Comparison of ENCODE assay signal across 17 cellular contexts in the genomic region with DNA sequence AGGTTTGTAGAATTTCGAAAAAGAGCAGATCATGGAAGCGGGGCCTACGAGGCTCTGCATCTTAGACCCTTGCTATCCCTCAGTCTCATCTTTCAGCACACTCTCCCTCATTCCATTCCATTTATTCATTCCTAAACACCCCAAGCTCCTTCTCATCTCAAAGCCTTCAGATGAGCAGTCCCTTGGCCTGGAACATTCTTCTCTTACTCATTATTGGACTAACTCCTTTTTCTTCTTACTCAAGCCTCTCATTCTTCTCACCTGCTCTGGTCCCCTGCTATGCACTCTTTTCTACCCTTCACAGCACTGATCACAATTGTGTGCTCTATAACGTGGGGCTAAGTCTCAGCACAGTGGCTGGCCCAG.
DNase-seq lines count a peak whose midpoint lies in the region; ATAC-seq and TF ChIP-seq lines count a peak whose summit lies in the region.
"Had no signal": no experiment of that assay in that cellular context is flagged by ENCODE, and none has a peak within 500 bp of the region (broad histone marks: within the 10 kb centered on the region; RNA-seq: fewer than 3 reads in every experiment).

No MANE protein-coding gene starts in this region.

- no peak for ATAC-seq in activated naive CD8-positive, alpha-beta T cell treated with anti-CD3 and anti-CD28 coated beads, Interleukin-2, amount 50 U/mL, for 24 hours
- ATAC-seq: stimulated activated naive CD8-positive, alpha-beta T cell treated with anti-CD3 and anti-CD28 coated beads, Interleukin-15, Interleukin-2, amounts not matched to agents 100 U/mL and 50 U/mL, for 24 hours had no signal

- no peak overlapping the region for H3K9ac ChIP-seq in trophoblast cell (ENCODE audit: low read length)

- no peaks in the 10 kb centered on the region for H3F3A ChIP-seq in PC-9 (ENCODE audit: insufficient read depth, low read depth)

- DNase-seq in GM03348 (ENCODE audit: low spot score) (peak; percentile 20), PC-9 (no peak), fibroblast of mammary gland (ENCODE audit: low read depth) (peak; percentile 49), trophoblast cell (no peak), UCSD-AML1 (lab: John Stamatoyannopoulos, UW; ENCODE audit: unreplicated experiment) (no peak), SKM-1 treated with dmso at 0.1 percent for 144 hours (lab: John Stamatoyannopoulos, UW; ENCODE audit: unreplicated experiment) (no peak)
- DNase-seq in stimulated activated CD4-positive, alpha-beta T cell treated with anti-CD3 and anti-CD28 coated beads, Interleukin-12 subunit alpha, Interleukin-12 subunit beta, amount 100 ng/mL, for 4 hours: no peak
- no peak for DNase-seq in activated naive CD8-positive, alpha-beta T cell treated with anti-CD3 and anti-CD28 coated beads, Interleukin-2, amount 50 U/mL, for 24 hours
- DNase-seq: adrenal gland; COR-L47; esophagus squamous epithelium; NCI-H774; right lobe of liver; stimulated activated naive CD8-positive, alpha-beta T cell treated with anti-CD3 and anti-CD28 coated beads, Interleukin-15, Interleukin-2, amounts not matched to agents 100 U/mL and 50 U/mL, for 24 hours; T1000 had no signal

- H2BK5ac ChIP-seq in trophoblast cell (ENCODE audit: low read depth, low read length, poor library complexity): peak overlapping the region; percentile 93

- no peaks in the 10 kb centered on the region for H3K36me3 ChIP-seq in PC-9 (ENCODE audit: low read depth)
- no peaks in the 10 kb centered on the region for H3K36me3 ChIP-seq in trophoblast cell (ENCODE audit: control insufficient read depth in 1 of 2, insufficient read depth in 2 of 2, low read length in 2 of 2)
- H3K36me3 ChIP-seq: adrenal gland, esophagus squamous epithelium, right lobe of liver had no signal

- no peaks in the 10 kb centered on the region for H3K36me3 Mint-ChIP-seq in activated naive CD8-positive, alpha-beta T cell treated with anti-CD3 and anti-CD28 coated beads, Interleukin-2, amount 50 U/mL, for 24 hours (ENCODE audit: low read depth)

- H4K8ac ChIP-seq in trophoblast cell (ENCODE audit: low read depth, low read length): peak overlapping the region; percentile 54

- BruUV-seq in PC-9 (replicated peaks; lab: Mats Ljungman, UMichigan): no TSS peak

- peaks cover 11% of the 10 kb centered on the region for H3K4me1 Mint-ChIP-seq in activated naive CD8-positive, alpha-beta T cell treated with anti-CD3 and anti-CD28 coated beads, Interleukin-2, amount 50 U/mL, for 24 hours

- peak overlapping the region; percentile 52 for H2AK5ac ChIP-seq in trophoblast cell (ENCODE audit: low read length)

- no peaks in the 10 kb centered on the region for H4K20me1 ChIP-seq in PC-9 (ENCODE audit: insufficient read depth)

- peak overlapping the region; percentile 96 for H4K91ac ChIP-seq in trophoblast cell (ENCODE audit: low read depth, low read length)

- no peaks in the 10 kb centered on the region for H3K9me2 ChIP-seq in PC-9 (ENCODE audit: insufficient read depth)

- no peak overlapping the region for H3K27ac Mint-ChIP-seq in activated naive CD8-positive, alpha-beta T cell treated with anti-CD3 and anti-CD28 coated beads, Interleukin-2, amount 50 U/mL, for 24 hours
- H3K27ac Mint-ChIP-seq: B cell, type B pancreatic cell had no signal

- H3K79me2 ChIP-seq in PC-9 (ENCODE audit: low read depth) (no peaks in the 10 kb centered on the region), trophoblast cell (ENCODE audit: control insufficient read depth, insufficient read depth, low read length, poor library complexity) (peaks cover 2% of the 10 kb centered on the region)

- H3K4me3 ChIP-seq in PC-9 (no peak overlapping the region), fibroblast of mammary gland (ENCODE audit: control insufficient read depth, low read depth, low read length) (no peak overlapping the region), trophoblast cell (ENCODE audit: low read depth, low read length) (no peak overlapping the region)
- H3K4me3 ChIP-seq: adrenal gland, esophagus squamous epithelium, right lobe of liver had no signal

- POLR2A ChIA-PET in PC-9 (lab: Charles Lee; ENCODE audit: unreplicated experiment): no interaction called here

- CTCF ChIA-PET in PC-9 (lab: Charles Lee): no interaction called here

- H2AFZ ChIP-seq in PC-9: no peak overlapping the region
- H2AFZ ChIP-seq in trophoblast cell (ENCODE audit: insufficient read depth, low read length, poor library complexity): no peak overlapping the region

- no peaks in the 10 kb centered on the region for H3K9me3 ChIP-seq in PC-9 (ENCODE audit: insufficient read depth, low read depth)
- H3K9me3 ChIP-seq in trophoblast cell (ENCODE audit: insufficient read depth, low read depth, low read length): no peaks in the 10 kb centered on the region
- H3K9me3 ChIP-seq: adrenal gland, esophagus squamous epithelium, right lobe of liver had no signal

- peak overlapping the region; percentile 78 for H3K4ac ChIP-seq in trophoblast cell (ENCODE audit: low read depth, low read length)

- H3K79me1 ChIP-seq in trophoblast cell (ENCODE audit: low read length): peaks cover 14% of the 10 kb centered on the region

- H4K12ac ChIP-seq in trophoblast cell (ENCODE audit: low read depth, low read length): no peak overlapping the region

- peak overlapping the region; percentile 88 for H3K18ac ChIP-seq in trophoblast cell (ENCODE audit: low read length)

- no peaks in the 10 kb centered on the region for H3K9me3 Mint-ChIP-seq in activated naive CD8-positive, alpha-beta T cell treated with anti-CD3 and anti-CD28 coated beads, Interleukin-2, amount 50 U/mL, for 24 hours
- H3K9me3 Mint-ChIP-seq: type B pancreatic cell had no signal

- TF ChIP-seq CTCF in PC-9 (conservative IDR thresholded peaks at IDR 0.05) (no peak), fibroblast of mammary gland (conservative IDR thresholded peaks at IDR 0.05; ENCODE audit: control insufficient read depth, insufficient read depth, low read depth, low read length) (no peak)

- no peak overlapping the region for H3K4me3 Mint-ChIP-seq in activated naive CD8-positive, alpha-beta T cell treated with anti-CD3 and anti-CD28 coated beads, Interleukin-2, amount 50 U/mL, for 24 hours
- H3K4me3 Mint-ChIP-seq: B cell, type B pancreatic cell had no signal

- H3K27me3 ChIP-seq in PC-9 (ENCODE audit: insufficient read depth, low read depth): no peaks in the 10 kb centered on the region
- H3K27me3 ChIP-seq in trophoblast cell (ENCODE audit: insufficient read depth, low read length): no peaks in the 10 kb centered on the region
- H3K27me3 ChIP-seq: adrenal gland, esophagus squamous epithelium, right lobe of liver had no signal

- intact Hi-C loops in PC-9 (cut with micrococcal nuclease; ENCODE audit: unreplicated experiment): no loop called here

- peak overlapping the region; percentile 88 for H2BK12ac ChIP-seq in trophoblast cell (ENCODE audit: low read length)

- H3K4me1 ChIP-seq in PC-9 (replicated peaks; ENCODE audit: insufficient read depth) (peaks cover 22% of the 10 kb centered on the region), trophoblast cell (ENCODE audit: control insufficient read depth in 1 of 2, insufficient read depth in 2 of 2, low read length in 2 of 2) (peaks cover 15 to 30% of the 10 kb centered on the region in 2 experiments)
- H3K4me1 ChIP-seq: esophagus squamous epithelium had no signal

- WGBS in trophoblast cell (ENCODE audit: extremely low coverage, insufficient coverage, insufficient read length): no CpG with 5 or more reads among the region's 4 CpGs

- H3K27ac ChIP-seq in PC-9 (peak overlapping the region; percentile 20; the same call in 1 of the 2 replicates), trophoblast cell (ENCODE audit: low read depth, low read length) (peak overlapping the region; percentile 82)
- H3K27ac ChIP-seq: adrenal gland, esophagus squamous epithelium had no signal

- H2BK120ac ChIP-seq in trophoblast cell (ENCODE audit: insufficient read depth, low read length, poor library complexity): peak overlapping the region; percentile 84

- no peak overlapping the region for H3K23ac ChIP-seq in trophoblast cell (ENCODE audit: low read length)

- H3K27me3 Mint-ChIP-seq in activated naive CD8-positive, alpha-beta T cell treated with anti-CD3 and anti-CD28 coated beads, Interleukin-2, amount 50 U/mL, for 24 hours: no peaks in the 10 kb centered on the region
- H3K27me3 Mint-ChIP-seq: B cell, type B pancreatic cell had no signal

- peak overlapping the region; percentile 74 for H3K14ac ChIP-seq in trophoblast cell (ENCODE audit: low read length)

- H3K4me2 ChIP-seq in PC-9 (peak overlapping the region; percentile 46; the same call in 1 of the 2 replicates), trophoblast cell (ENCODE audit: low read length) (no peak overlapping the region)

Comparison
In these comparisons a context has a peak if more than half of its experiments do, and no peak if none do; other contexts are left out.
1. DNase-seq: peak in GM03348 (single experiment) and fibroblast of mammary gland (single experiment); none in PC-9 (0 of 2), trophoblast cell (0 of 2), stimulated activated CD4-positive, alpha-beta T cell treated with anti-CD3 and anti-CD28 coated beads, Interleukin-12 subunit alpha, Interleukin-12 subunit beta, amount 100 ng/mL, for 4 hours (single experiment), UCSD-AML1 (single experiment), activated naive CD8-positive, alpha-beta T cell treated with anti-CD3 and anti-CD28 coated beads, Interleukin-2, amount 50 U/mL, for 24 hours (single experiment) and SKM-1 treated with dmso at 0.1 percent for 144 hours (single experiment).